In the genomic region with DNA sequence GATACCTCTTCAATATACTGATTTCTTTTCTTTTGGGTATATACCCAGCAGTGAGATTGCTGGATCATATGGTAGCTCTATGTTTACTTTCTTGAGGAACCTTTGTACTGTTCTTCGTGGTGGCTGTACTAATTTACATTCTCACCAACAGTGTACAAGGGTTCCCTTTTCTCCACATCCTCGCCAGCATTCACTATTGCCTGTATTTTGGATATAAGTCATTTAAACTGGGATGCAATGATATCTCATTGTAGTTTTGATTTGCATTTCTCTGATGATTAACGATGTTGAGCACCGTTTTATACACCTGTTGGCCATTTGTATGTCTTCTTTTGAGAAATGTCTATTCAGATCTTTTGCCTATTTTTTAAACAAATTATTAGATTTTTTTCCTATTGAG, we compare ENCODE assay signal across 4 cellular contexts. TPM values are rescaled to one million over a fixed set of nuclear protein-coding genes. Genes with fewer than 3 reads are reported as not detected.
"Had no signal": no experiment of that assay in that cellular context is flagged by ENCODE, and none has a peak within 500 bp of the region (broad histone marks: within the 10 kb centered on the region; RNA-seq: fewer than 3 reads in every experiment).

No MANE protein-coding gene starts in this region.

RNA-seq across cellular contexts. Expression of a gene that starts 30.4 kb away (rescaled TPM):
- total RNA-seq: Right ventricle myocardium inferior, Right ventricle myocardium superior, RPMI7951, SJSA1 had no signal
